ENCODE assay signal across 1 cellular context in the genomic region with DNA sequence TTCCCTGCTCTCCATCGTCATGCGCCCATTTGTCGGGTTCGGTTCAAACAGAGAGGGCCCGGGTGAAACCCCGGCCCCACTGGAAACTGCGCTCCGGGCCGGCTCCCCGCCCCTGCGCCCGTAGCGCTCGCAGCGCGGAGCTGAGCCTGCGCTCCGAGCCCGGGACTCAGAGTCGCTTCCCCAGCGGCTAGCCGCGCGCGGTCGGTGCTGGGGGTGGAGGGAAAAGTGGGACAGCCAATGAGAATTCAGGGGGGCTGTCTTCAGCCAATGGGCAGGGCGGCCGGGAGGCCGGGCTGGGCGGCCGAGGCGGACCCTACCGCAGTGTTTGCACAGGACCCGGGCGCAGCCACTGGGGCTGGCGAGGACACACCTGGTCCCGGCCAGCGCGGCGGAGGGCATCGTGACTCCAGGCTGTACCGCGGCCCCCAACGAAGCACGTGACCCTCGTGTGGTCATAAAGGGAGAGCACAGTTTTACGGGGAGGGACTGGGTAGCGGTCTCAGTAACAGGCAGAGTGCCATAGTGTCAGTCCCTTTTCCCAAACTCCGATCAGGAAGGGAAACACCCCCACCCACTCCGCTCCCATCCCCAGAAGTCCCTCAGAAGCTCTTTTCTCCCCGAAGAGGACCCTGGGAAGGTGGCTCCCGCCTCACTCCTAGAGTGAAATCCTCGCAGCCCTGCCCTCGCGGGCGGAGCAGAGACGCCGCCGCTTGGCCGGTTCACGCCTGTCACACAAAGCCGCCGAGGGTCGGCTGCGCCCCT.
TF ChIP-seq lines count a peak whose summit lies in the region.

INKA2 (minus strand) TSS at position 174 of the 762 bp plus-strand sequence; CDS start at position 21, 153 bp downstream.

TF ChIP-seq in GM23338, 12 proteins besides CTCF, POLR2A, EP300 and RAD21 (continued from another document):
- TF ChIP-seq ETS1 (IDR thresholded peaks at IDR 0.05) (no peak), JUNB (IDR thresholded peaks at IDR 0.05; ENCODE audit: unreplicated experiment) (no peak)
